Comparison of ENCODE assay signal across 27 cellular contexts in the genomic region with DNA sequence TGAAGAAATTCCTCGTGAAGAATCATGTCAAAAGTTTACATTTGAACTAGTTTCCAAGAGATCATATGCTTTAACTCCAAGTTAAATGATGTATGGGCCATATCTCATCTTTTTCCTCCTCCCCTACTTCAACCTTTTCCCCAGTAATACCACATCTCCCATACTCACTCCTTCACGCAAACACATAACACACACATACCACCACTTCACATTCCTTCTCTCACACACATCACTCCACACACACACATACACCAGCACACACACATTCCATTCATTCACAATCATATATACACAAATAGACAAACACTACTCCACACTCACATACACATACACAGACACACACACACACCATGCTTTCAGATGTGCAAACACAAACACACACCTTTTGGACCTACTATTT.
"Had no signal": no experiment of that assay in that cellular context is flagged by ENCODE, and none has a peak within 500 bp of the region (broad histone marks: within the 10 kb centered on the region; RNA-seq: fewer than 3 reads in every experiment).

No MANE protein-coding gene starts in this region.

- H3K36me3 ChIP-seq: breast epithelium, esophagus muscularis mucosa, lower lobe of right lung, thyroid gland, uterus had no signal

- H3K27me3 ChIP-seq: breast epithelium, esophagus muscularis mucosa, foreskin keratinocyte, hepatocyte, thyroid gland, uterus had no signal

- H2AFZ ChIP-seq: hepatocyte had no signal

- FAIRE-seq: endothelial cell of umbilical vein had no signal

- H3K9me3 ChIP-seq: breast epithelium, esophagus muscularis mucosa, lower lobe of right lung, thyroid gland, uterus had no signal

- H3K4me1 ChIP-seq: lower lobe of right lung, thyroid gland, uterus had no signal

- H3K4me3 ChIP-seq: breast epithelium, esophagus muscularis mucosa, hepatocyte, lower lobe of right lung, thyroid gland, uterus had no signal

- H3K4me2 ChIP-seq: hepatocyte had no signal

- ATAC-seq: activated T-cell treated with anti-CD3 and anti-CD28 coated beads, Interleukin-2, amount 50 U/mL, for 4 hours; foreskin keratinocyte; left colon; lower lobe of right lung; T-helper 17 cell had no signal

- DNase-seq: activated CD4-positive, alpha-beta T cell treated with anti-CD3 and anti-CD28 coated beads, Interleukin-2, amount 50 U/mL, for 1 hour; activated CD4-positive, CD25-positive, alpha-beta regulatory T cell treated with anti-CD3 and anti-CD28 coated beads, Interleukin-2, amount 50 U/mL, for 72 hours; activated CD8-positive, alpha-beta memory T cell treated with anti-CD3 and anti-CD28 coated beads, Interleukin-2, amount 50 U/mL, for 4 hours; activated naive CD4-positive, alpha-beta T cell treated with anti-CD3 and anti-CD28 coated beads for 36 hours; activated T-cell treated with anti-CD3 and anti-CD28 coated beads, Interleukin-2, amount 50 U/mL, for 4 hours; aorta; cortex of kidney; effector CD4-positive, alpha-beta T cell; foreskin keratinocyte; left colon; lower lobe of right lung; nephron progenitor cell; nucleus accumbens; posterior cingulate gyrus; retina; stimulated activated CD4-positive, alpha-beta T cell treated with anti-CD3 and anti-CD28 coated beads, Interleukin-12 subunit alpha, Interleukin-12 subunit beta, amount 100 ng/mL, for 4 hours; stimulated activated CD4-positive, alpha-beta T cell treated with anti-CD3 and anti-CD28 coated beads, Interleukin-1b, Interleukin-23, amount 100 ng/mL, for 48 hours; stimulated activated CD8-positive, alpha-beta memory T cell treated with anti-CD3 and anti-CD28 coated beads, Interleukin-4, amount 100 ng/mL, for 48 hours; stimulated activated naive CD4-positive, alpha-beta T cell; T-helper 17 cell; thyroid gland; uterus had no signal

- H3K79me2 ChIP-seq: hepatocyte had no signal

- H3K27ac ChIP-seq: breast epithelium, esophagus muscularis mucosa, foreskin keratinocyte, hepatocyte, lower lobe of right lung, thyroid gland, uterus, VCaP had no signal
